Comparison of ENCODE assay signal across 9 cellular contexts in the genomic region with DNA sequence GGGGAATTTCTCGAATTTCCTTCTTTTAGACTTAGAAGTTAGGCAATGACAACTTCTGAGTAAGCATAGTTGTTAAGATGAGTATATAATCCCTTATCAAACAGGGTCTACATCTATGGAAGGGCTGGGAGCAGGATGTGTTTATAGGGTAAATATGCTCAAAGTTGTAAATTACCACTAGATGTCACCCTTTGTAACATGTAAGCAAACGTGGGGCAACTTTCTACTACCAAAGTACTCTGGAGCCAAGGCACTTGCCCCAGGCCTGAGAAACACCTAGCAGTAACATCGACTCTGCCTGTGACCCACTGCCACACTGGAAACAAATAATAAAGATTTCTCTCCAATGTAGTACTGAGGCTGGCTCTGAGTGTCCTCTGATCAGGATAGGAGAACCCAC.
A peak's percentile ranks its signal among the peaks of the same experiment; 100 is the strongest.
DNase-seq lines count a peak whose midpoint lies in the region; ATAC-seq and TF ChIP-seq lines count a peak whose summit lies in the region.
"Had no signal": no experiment of that assay in that cellular context is flagged by ENCODE, and none has a peak within 500 bp of the region (broad histone marks: within the 10 kb centered on the region; RNA-seq: fewer than 3 reads in every experiment).

No MANE protein-coding gene starts in this region.

- no peaks in the 10 kb centered on the region for H3F3A ChIP-seq in PC-3 (ENCODE audit: low read length, unreplicated experiment)

- H3K9ac ChIP-seq in PC-3 (ENCODE audit: low read length), result no peak overlapping the region

- no peaks in the 10 kb centered on the region for H3K9me3 Mint-ChIP-seq in activated CD8-positive, alpha-beta T cell treated with anti-CD3 and anti-CD28 coated beads for 36 hours

- CTCF ChIA-PET in PC-3 (lab: Charles Lee), result no interaction called here
- CTCF ChIA-PET in activated CD8-positive, alpha-beta T cell treated with anti-CD3 and anti-CD28 coated beads for 36 hours (lab: Charles Lee), result no interaction called here

- H3K9me2 ChIP-seq in PC-3 (replicated peaks; ENCODE audit: low read length), result no peaks in the 10 kb centered on the region

- intact Hi-C loops in PC-3 (cut with micrococcal nuclease), result loop anchor here (1.0 to 5.0 kb wide), 3 partner anchors 179 to 525 kb away; no protein-coding TSS in a partner anchor
- intact Hi-C loops in activated CD8-positive, alpha-beta T cell treated with anti-CD3 and anti-CD28 coated beads for 36 hours (cut with micrococcal nuclease), result loop anchor here (10.0 kb wide), 1 partner anchor 524 kb away; no protein-coding TSS in a partner anchor

- H3K4me3 ChIP-seq in PC-3 (ENCODE audit: low read length) (no peak overlapping the region), epithelial cell of proximal tubule (ENCODE audit: low read depth, low read length) (no peak overlapping the region)
- H3K4me3 ChIP-seq: skin epidermis had no signal

- no peak overlapping the region for H3K4me3 Mint-ChIP-seq in activated CD8-positive, alpha-beta T cell treated with anti-CD3 and anti-CD28 coated beads for 36 hours

- H3K4me1 Mint-ChIP-seq in activated CD8-positive, alpha-beta T cell treated with anti-CD3 and anti-CD28 coated beads for 36 hours (ENCODE audit: low read depth), result no peaks in the 10 kb centered on the region

- ATAC-seq in GM21447 (IDR thresholded peaks at IDR 0.05; ENCODE audit: unreplicated experiment) (peak; percentile 72), PC-3 (peak; percentile 77)
- no peak for ATAC-seq in activated CD8-positive, alpha-beta T cell treated with anti-CD3 and anti-CD28 coated beads for 36 hours

- H3K4me2 ChIP-seq in PC-3 (ENCODE audit: low read length), result no peak overlapping the region

- H3K79me2 ChIP-seq in PC-3 (ENCODE audit: low read length), result no peaks in the 10 kb centered on the region

- no peaks in the 10 kb centered on the region for H3K9me3 ChIP-seq in PC-3 (ENCODE audit: low read length)

- TF ChIP-seq CTCF in PC-3 (conservative IDR thresholded peaks at IDR 0.05; ENCODE audit: low read depth, low read length) (peak; percentile 62), epithelial cell of proximal tubule (conservative IDR thresholded peaks at IDR 0.05; ENCODE audit: low read depth, low read length) (peak; percentile 64)
- TF ChIP-seq CTCF in activated CD8-positive, alpha-beta T cell treated with anti-CD3 and anti-CD28 coated beads for 36 hours (IDR thresholded peaks at IDR 0.05), result no peak

- BruUV-seq in PC-3 (replicated peaks; lab: Mats Ljungman, UMichigan), result no TSS peak

- POLR2A ChIA-PET in PC-3 (lab: Charles Lee; ENCODE audit: unreplicated experiment), result no interaction called here
- POLR2A ChIA-PET in activated CD8-positive, alpha-beta T cell treated with anti-CD3 and anti-CD28 coated beads for 36 hours (lab: Charles Lee), result no interaction called here

- no peaks in the 10 kb centered on the region for H3K27me3 ChIP-seq in PC-3 (ENCODE audit: low read length)

- H3K4me1 ChIP-seq in PC-3 (ENCODE audit: insufficient read depth, low read length), result no peaks in the 10 kb centered on the region

- H3K36me3 Mint-ChIP-seq in activated CD8-positive, alpha-beta T cell treated with anti-CD3 and anti-CD28 coated beads for 36 hours (ENCODE audit: low read depth), result no peaks in the 10 kb centered on the region

- no peaks in the 10 kb centered on the region for H4K20me1 ChIP-seq in PC-3 (ENCODE audit: low read length)

- no peaks in the 10 kb centered on the region for H3K36me3 ChIP-seq in PC-3 (ENCODE audit: low read depth, low read length)

- no peak overlapping the region for H3K27ac Mint-ChIP-seq in activated CD8-positive, alpha-beta T cell treated with anti-CD3 and anti-CD28 coated beads for 36 hours

- no peak overlapping the region for H2AFZ ChIP-seq in PC-3 (ENCODE audit: low read length)

- no peaks in the 10 kb centered on the region for H3K27me3 Mint-ChIP-seq in activated CD8-positive, alpha-beta T cell treated with anti-CD3 and anti-CD28 coated beads for 36 hours

- H3K27ac ChIP-seq in PC-3 (ENCODE audit: low read length), result no peak overlapping the region
- H3K27ac ChIP-seq: skin epidermis had no signal

- peak; percentile 65 for DNase-seq in EH (ENCODE audit: low read depth)
- DNase-seq in HS-5 (ENCODE audit: low read depth), result peak; percentile 24
- peak; percentile 65 for DNase-seq in PC-3
- peak; percentile 40 for DNase-seq in epithelial cell of proximal tubule (ENCODE audit: low read depth)
- DNase-seq in non-pigmented ciliary epithelial cell (ENCODE audit: low read depth), result peak; percentile 37
- no peak for DNase-seq in activated CD8-positive, alpha-beta T cell treated with anti-CD3 and anti-CD28 coated beads for 36 hours
- no peak for DNase-seq in retina

Comparison
In these comparisons a context has a peak if more than half of its experiments do, and no peak if none do; other contexts are left out.
1. DNase-seq: peak in EH (single experiment), HS-5 (single experiment), PC-3 (single experiment), epithelial cell of proximal tubule (single experiment) and non-pigmented ciliary epithelial cell (single experiment); none in activated CD8-positive, alpha-beta T cell treated with anti-CD3 and anti-CD28 coated beads for 36 hours (single experiment) and retina (single experiment).